ENCODE assay signal across 8 cellular contexts in genomic region chr16:88977028-88977844, GRCh38. TPM values are rescaled to one million over a fixed set of nuclear protein-coding genes. Genes with fewer than 3 reads are reported as not detected.
DNase-seq lines count a peak whose midpoint lies in the region; ATAC-seq, FAIRE-seq and TF ChIP-seq lines count a peak whose summit lies in the region.

Gene CBFA2T3, minus strand, starts transcription at chr16:88977207. Its CDS starts 400 bp downstream, at chr16:88976807.

- H3K4me1 ChIP-seq in kidney (ENCODE audit: control insufficient read depth in 1 of 2, insufficient read depth in 1 of 2, low read depth in 1 of 2, low read length in 2 of 2) (peaks cover 0 to 3% of the 10 kb centered on the region in 2 donors), vagina (peaks cover 8% of the 10 kb centered on the region)

- no peak for FAIRE-seq in kidney (lab: Jason Lieb, UNC)

- no peaks in the 10 kb centered on the region for H3K27me3 ChIP-seq in vagina

- H3K4me3 ChIP-seq in kidney (ENCODE audit: low read length in 2 of 2) (no peak within 1 kb of the TSS), vagina (no peak within 1 kb of the TSS)

- no peaks in the 10 kb centered on the region for H3K9me3 ChIP-seq in kidney (ENCODE audit: control insufficient read depth in 1 of 2, low read length in 2 of 2)
- H3K9me3 ChIP-seq in vagina = no peaks in the 10 kb centered on the region

- DNase-seq in SKM-1 treated with dmso at 0.1 percent for 144 hours (lab: John Stamatoyannopoulos, UW; ENCODE audit: unreplicated experiment) (peak; percentile 94), kidney (peak; percentile 94), substantia nigra (lab: John Stamatoyannopoulos, UW) (peak in 38 of 49 donors; percentile 4 to 71 (median 28)), NCI-H1436 treated with DMSO at 0.1 percent for 48 hours (lab: John Stamatoyannopoulos, UW) (no peak), kidney glomerular epithelial cell (lab: John Stamatoyannopoulos, UW) (no peak), vagina (ENCODE audit: extremely low spot score in 2 of 2) (no peak)

- H3K9ac ChIP-seq in kidney (ENCODE audit: low read length in 2 of 2) = no peak within 1 kb of the TSS

- intact Hi-C loops in kidney (cut with DNase I) (no loop called here), vagina (cut with DNase I) (no loop called here)

- no peak for TF ChIP-seq CTCF in kidney (IDR thresholded peaks at IDR 0.05; ENCODE audit: borderline replicate concordance, extremely low read depth, insufficient read depth)
- TF ChIP-seq CTCF in vagina (IDR thresholded peaks at IDR 0.05) = no peak

- H3K36me3 ChIP-seq in kidney (ENCODE audit: control insufficient read depth in 1 of 2, insufficient read depth in 2 of 2, low read length in 2 of 2) (no peaks in the 10 kb centered on the region), vagina (no peaks in the 10 kb centered on the region)

- no peak within 1 kb of the TSS for H3K27ac ChIP-seq in kidney (ENCODE audit: low read depth in 2 of 2, low read length in 2 of 2)
- H3K27ac ChIP-seq in substantia nigra (ENCODE audit: low read depth, low read length, poor library complexity, severe bottlenecking) = no peak within 1 kb of the TSS
- H3K27ac ChIP-seq in vagina = no peak within 1 kb of the TSS

- TF ChIP-seq POLR2A in vagina (IDR thresholded peaks at IDR 0.05) = no peak

- ATAC-seq in GM19463 (IDR thresholded peaks at IDR 0.05; ENCODE audit: unreplicated experiment) = peak; percentile 29
- ATAC-seq in GM18909 (IDR thresholded peaks at IDR 0.05; ENCODE audit: poor library complexity, unreplicated experiment) = no peak

RNA-seq across cellular contexts. Expression of gene CBFA2T3, which starts in this region (rescaled TPM):
- total RNA-seq in kidney (8.0 TPM), vagina (2.7 TPM)
- 0.75 TPM for polyA plus RNA-seq in kidney (ENCODE audit: insufficient read depth, low read depth, low replicate concordance)

Comparison
In these comparisons a context has a peak if more than half of its experiments do, and no peak if none do; other contexts are left out.
1. DNase-seq: peak in SKM-1 treated with dmso at 0.1 percent for 144 hours (single experiment), kidney (single experiment) and substantia nigra (38 of 49); none in NCI-H1436 treated with DMSO at 0.1 percent for 48 hours (single experiment), kidney glomerular epithelial cell (single experiment) and vagina (0 of 2).